ENCODE assay signal across 8 cellular contexts in the genomic region with DNA sequence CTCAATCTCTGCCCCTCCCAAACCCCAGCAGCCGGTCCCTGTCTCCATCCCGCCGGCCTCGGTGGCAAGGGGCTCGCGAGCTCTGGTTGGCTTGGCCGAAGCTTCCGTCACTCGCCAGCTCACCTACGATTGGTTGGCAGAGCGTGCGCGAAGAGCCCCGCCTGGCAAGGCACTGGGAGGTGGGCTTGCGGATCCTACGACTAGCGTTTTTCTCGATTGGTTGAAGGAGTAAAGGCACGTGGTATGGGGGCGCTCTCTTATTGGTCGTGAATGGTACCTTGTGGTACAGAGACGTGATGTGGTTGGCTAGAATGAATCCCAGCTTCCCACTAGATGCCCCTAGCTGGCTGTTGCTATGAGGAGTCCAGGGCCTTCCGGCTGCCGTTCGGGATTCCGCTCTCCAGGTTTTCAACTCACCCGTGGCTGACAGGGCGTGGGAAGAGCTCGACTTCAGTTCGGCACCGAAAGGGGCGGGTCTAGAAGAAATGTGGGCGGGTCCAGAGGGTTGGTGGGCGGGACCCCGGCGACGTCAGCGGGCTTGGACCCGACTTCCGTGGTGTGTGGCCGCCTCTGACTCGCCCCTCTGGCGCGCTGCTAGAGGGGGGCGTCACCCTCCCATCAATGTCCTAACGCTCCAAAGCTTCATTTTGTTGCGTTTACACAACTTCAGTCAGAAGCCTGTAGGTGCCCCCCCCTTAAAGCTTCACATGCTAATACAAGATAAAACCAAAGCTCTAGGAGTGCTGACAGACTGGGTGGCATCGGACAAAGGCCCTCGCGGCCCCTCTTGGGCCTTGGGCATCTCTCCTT. TPM values are rescaled to one million over a fixed set of nuclear protein-coding genes. Genes with fewer than 3 reads are reported as not detected.
DNase-seq lines count a peak whose midpoint lies in the region; ATAC-seq and TF ChIP-seq lines count a peak whose summit lies in the region.

No MANE protein-coding gene starts in this region.

- H3K27ac ChIP-seq in esophagus (ENCODE audit: low read depth in 2 of 2, low read length in 1 of 2) (peak overlapping the region; percentile 99 to 100), mucosa of rectum (ENCODE audit: low read depth in 2 of 2, low read length in 2 of 2) (peak overlapping the region; percentile 100)

- WGBS in esophagus, 2 donors, result 0% methylated on average over 50 of the region's 50 CpGs

- DNase-seq in DMS53 treated with DMSO at 0.1 percent for 48 hours (lab: John Stamatoyannopoulos, UW; ENCODE audit: unreplicated experiment), result peak; percentile 84
- peak; percentile 99 for DNase-seq in KG1 (lab: John Stamatoyannopoulos, UW)
- DNase-seq in activated T-cell treated with anti-CD3 and anti-CD28 coated beads, Interleukin-2, amount 50 U/mL, for 48 hours, result peak; percentile 100
- peak; percentile 95 to 97 for DNase-seq in stimulated activated CD8-positive, alpha-beta memory T cell treated with anti-CD3 and anti-CD28 coated beads, Interleukin-4, amount 100 ng/mL, for 4 hours (ENCODE audit: low read depth in 2 of 2, low spot score in 1 of 2)

- H3K4me3 ChIP-seq in esophagus (ENCODE audit: low read depth in 1 of 2, low read length in 2 of 2) (peak overlapping the region; percentile 84 to 97), mucosa of rectum (ENCODE audit: low read length in 2 of 2) (peak overlapping the region; percentile 92 to 100)

- no peaks in the 10 kb centered on the region for H3K36me3 ChIP-seq in esophagus (ENCODE audit: control insufficient read depth in 2 of 2, insufficient read depth in 2 of 2, low read length in 1 of 2)
- H3K36me3 ChIP-seq in mucosa of rectum (ENCODE audit: control insufficient read depth in 2 of 2, insufficient read depth in 2 of 2, low read length in 2 of 2), result no peaks in the 10 kb centered on the region

- H3K9ac ChIP-seq in mucosa of rectum (ENCODE audit: low read depth in 1 of 2, low read length in 2 of 2), result peak overlapping the region; percentile 100

- H3K4me1 ChIP-seq in esophagus (ENCODE audit: control insufficient read depth in 2 of 2, insufficient read depth in 2 of 2, low read length in 1 of 2) (no peaks in the 10 kb centered on the region), mucosa of rectum (ENCODE audit: control insufficient read depth in 2 of 2, insufficient read depth in 2 of 2, low read length in 2 of 2) (peaks cover 0 to 14% of the 10 kb centered on the region in 2 donors)

- peak; percentile 75 for ATAC-seq in GM21737 (IDR thresholded peaks at IDR 0.05; ENCODE audit: unreplicated experiment)

- no peaks in the 10 kb centered on the region for H3K27me3 ChIP-seq in esophagus (ENCODE audit: control insufficient read depth in 1 of 2, insufficient read depth in 2 of 2, low read length in 2 of 2)
- H3K27me3 ChIP-seq in mucosa of rectum (ENCODE audit: control insufficient read depth in 2 of 2, insufficient read depth in 2 of 2, low read length in 2 of 2), result no peaks in the 10 kb centered on the region

- no peaks in the 10 kb centered on the region for H3K9me3 ChIP-seq in esophagus (ENCODE audit: control insufficient read depth in 2 of 2, insufficient read depth in 1 of 2, low read depth in 1 of 2, low read length in 1 of 2)
- no peaks in the 10 kb centered on the region for H3K9me3 ChIP-seq in mucosa of rectum (ENCODE audit: control insufficient read depth in 2 of 2, low read length in 2 of 2)

TF ChIP-seq in PFSK-1, 5 proteins besides CTCF, POLR2A, EP300 and RAD21:
- TF ChIP-seq POLR2AphosphoS5 (IDR thresholded peaks at IDR 0.05; ENCODE audit: low read depth, low read length), result no peak
- TF ChIP-seq, protein P1, sequence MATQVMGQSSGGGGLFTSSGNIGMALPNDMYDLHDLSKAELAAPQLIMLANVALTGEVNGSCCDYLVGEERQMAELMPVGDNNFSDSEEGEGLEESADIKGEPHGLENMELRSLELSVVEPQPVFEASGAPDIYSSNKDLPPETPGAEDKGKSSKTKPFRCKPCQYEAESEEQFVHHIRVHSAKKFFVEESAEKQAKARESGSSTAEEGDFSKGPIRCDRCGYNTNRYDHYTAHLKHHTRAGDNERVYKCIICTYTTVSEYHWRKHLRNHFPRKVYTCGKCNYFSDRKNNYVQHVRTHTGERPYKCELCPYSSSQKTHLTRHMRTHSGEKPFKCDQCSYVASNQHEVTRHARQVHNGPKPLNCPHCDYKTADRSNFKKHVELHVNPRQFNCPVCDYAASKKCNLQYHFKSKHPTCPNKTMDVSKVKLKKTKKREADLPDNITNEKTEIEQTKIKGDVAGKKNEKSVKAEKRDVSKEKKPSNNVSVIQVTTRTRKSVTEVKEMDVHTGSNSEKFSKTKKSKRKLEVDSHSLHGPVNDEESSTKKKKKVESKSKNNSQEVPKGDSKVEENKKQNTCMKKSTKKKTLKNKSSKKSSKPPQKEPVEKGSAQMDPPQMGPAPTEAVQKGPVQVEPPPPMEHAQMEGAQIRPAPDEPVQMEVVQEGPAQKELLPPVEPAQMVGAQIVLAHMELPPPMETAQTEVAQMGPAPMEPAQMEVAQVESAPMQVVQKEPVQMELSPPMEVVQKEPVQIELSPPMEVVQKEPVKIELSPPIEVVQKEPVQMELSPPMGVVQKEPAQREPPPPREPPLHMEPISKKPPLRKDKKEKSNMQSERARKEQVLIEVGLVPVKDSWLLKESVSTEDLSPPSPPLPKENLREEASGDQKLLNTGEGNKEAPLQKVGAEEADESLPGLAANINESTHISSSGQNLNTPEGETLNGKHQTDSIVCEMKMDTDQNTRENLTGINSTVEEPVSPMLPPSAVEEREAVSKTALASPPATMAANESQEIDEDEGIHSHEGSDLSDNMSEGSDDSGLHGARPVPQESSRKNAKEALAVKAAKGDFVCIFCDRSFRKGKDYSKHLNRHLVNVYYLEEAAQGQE (IDR thresholded peaks at IDR 0.05; ENCODE audit: insufficient read depth in 1 of 2, low read depth in 2 of 2, low read length in 2 of 2), result no peak
- TF ChIP-seq TAF1 (IDR thresholded peaks at IDR 0.05; ENCODE audit: borderline replicate concordance, insufficient read depth, low read length), result no peak
- TF ChIP-seq FOXP2 (optimal IDR thresholded peaks at IDR 0.05; ENCODE audit: borderline replicate concordance, extremely low read depth, extremely low read length, insufficient read depth), result peak; percentile 19
- 0 out of 2 replicates have a peak, but pooled peaks have one; percentile 15 for TF ChIP-seq SIN3A (IDR thresholded peaks at IDR 0.05; ENCODE audit: borderline replicate concordance, insufficient read depth, low read length)

RNA-seq across cellular contexts. Expression of gene RAP2A, which starts 0.8 kb away (rescaled TPM):
- 8.8 TPM for polyA plus RNA-seq in PFSK-1 (2012; ENCODE audit: insufficient read length, low read depth)
- polyA plus RNA-seq in esophagus, result 10 to 100 TPM in 1 of 2 donors, 1 to 10 TPM in 1; 7.4 to 12.5 TPM

Comparison
In these comparisons a context has a peak if more than half of its experiments do, and no peak if none do; other contexts are left out.
1. Peak in every context shown above with its lines: DNase-seq, ATAC-seq, H3K4me3 ChIP-seq and H3K27ac ChIP-seq.